In genomic region chr10:95230677-95231586, GRCh38 we compare ENCODE assay signal across 8 cellular contexts. TPM values are rescaled to one million over a fixed set of nuclear protein-coding genes. Genes with fewer than 3 reads are reported as not detected.
DNase-seq lines count a peak whose midpoint lies in the region; ATAC-seq and TF ChIP-seq lines count a peak whose summit lies in the region.
"Not testable (repeated sequence)": the region's sequence is repeated elsewhere in the genome, so short reads cannot be mapped to it uniquely, and the experiment has no call there.

No MANE protein-coding gene starts in this region.

- H3K4me3 Mint-ChIP-seq in CD14-positive monocyte = peak overlapping the region; percentile 84 to 97
- H3K4me3 Mint-ChIP-seq in neural crest cell = peak overlapping the region; percentile 94

- H3K4me3 ChIP-seq in hepatocyte = peak overlapping the region; percentile 71

- H3K4me1 Mint-ChIP-seq in CD14-positive monocyte (peaks cover 15% of the 10 kb centered on the region), neural crest cell (peaks cover 25% of the 10 kb centered on the region)

- not testable (repeated sequence) for H3K36me3 Mint-ChIP-seq in CD14-positive monocyte; neural crest cell (ENCODE audit: low read depth)

- H4K20me1 ChIP-seq in hepatocyte (ENCODE audit: insufficient read depth, poor library complexity, severe bottlenecking) = not testable (repeated sequence)

- not testable (repeated sequence) for H3K36me3 ChIP-seq in hepatocyte (replicated peaks; ENCODE audit: insufficient read depth, low read depth)

- intact Hi-C loops in CD14-positive monocyte (cut with micrococcal nuclease) = not testable (repeated sequence)

- not testable (repeated sequence) for DNase-seq in CD14-positive monocyte (ENCODE audit: low spot score)
- DNase-seq in NCI-H748 (lab: John Stamatoyannopoulos, UW; ENCODE audit: unreplicated experiment) (peak; percentile 50), activated T-cell treated with anti-CD3 and anti-CD28 coated beads for 1 hour (ENCODE audit: low read depth) (peak; percentile 30), cerebellar cortex (ENCODE audit: low spot score) (peak; percentile 28), hepatocyte (ENCODE audit: low spot score) (peak; percentile 83), neural crest cell (ENCODE audit: low read depth, low spot score) (peak; percentile 63)
- DNase-seq in stimulated activated CD8-positive, alpha-beta memory T cell treated with anti-CD3 and anti-CD28 coated beads, Interleukin-15, amount 100 ng/mL, for 24 hours (ENCODE audit: low read depth) = peak; percentile 21

- H2AFZ ChIP-seq in hepatocyte = peak overlapping the region; percentile 97

- 14% methylated on average over 36 of the region's 36 CpGs for WGBS in hepatocyte (ENCODE audit: low lambda C conversion rate, missing lambda C conversion rate)

- ATAC-seq in GM21360 (IDR thresholded peaks at IDR 0.05; ENCODE audit: unreplicated experiment) = peak; percentile 69

- H3K27ac Mint-ChIP-seq in CD14-positive monocyte = peak overlapping the region in 1 of 7 donors; percentile 87
- peak overlapping the region; percentile 96 for H3K27ac Mint-ChIP-seq in neural crest cell (ENCODE audit: unreplicated experiment)

- H3K79me2 ChIP-seq in hepatocyte = not testable (repeated sequence)

- H3K9me3 Mint-ChIP-seq in CD14-positive monocyte, neural crest cell: not testable (repeated sequence)

- H3K27me3 Mint-ChIP-seq in CD14-positive monocyte (ENCODE audit: low read depth in 3 of 3); neural crest cell (ENCODE audit: low read depth): not testable (repeated sequence)

- H3K27ac ChIP-seq in hepatocyte = peak overlapping the region; percentile 79

- not testable (repeated sequence) for H3K9me2 ChIP-seq in hepatocyte (replicated peaks; ENCODE audit: insufficient read depth)

- peak overlapping the region; percentile 88 for H3K4me2 ChIP-seq in hepatocyte

- H3K27me3 ChIP-seq in hepatocyte = not testable (repeated sequence)

- TF ChIP-seq CTCF in CD14-positive monocyte (IDR thresholded peaks at IDR 0.05); hepatocyte (IDR thresholded peaks at IDR 0.05; ENCODE audit: poor library complexity); neural crest cell (conservative IDR thresholded peaks at IDR 0.05): not testable (repeated sequence)

- not testable (repeated sequence) for H3K4me1 ChIP-seq in hepatocyte (ENCODE audit: insufficient read depth)

- H3K9me3 ChIP-seq in hepatocyte (ENCODE audit: low read depth) = not testable (repeated sequence)

RNA-seq across cellular contexts. Expression of gene ACSM6, which starts 36.9 kb away (rescaled TPM):
- polyA plus RNA-seq in CD14-positive monocyte = not detected
- not detected in 2 replicates for total RNA-seq in hepatocyte
- 0.10 TPM in 1 of 2 replicates, not detected in the other for polyA plus RNA-seq in hepatocyte
- total RNA-seq in neural crest cell = not detected in 2 replicates

RNA-seq across cellular contexts. Expression of gene PDLIM1, which starts 59.9 kb away (rescaled TPM):
- polyA plus RNA-seq in CD14-positive monocyte = 1 to 10 TPM; 4.8 to 5.2 TPM
- 58.2 and 61.0 TPM in 2 replicates for total RNA-seq in hepatocyte
- 176 TPM in 2 replicates for polyA plus RNA-seq in hepatocyte
- total RNA-seq in neural crest cell = 20.9 and 26.2 TPM in 2 replicates
